Comparison of ENCODE assay signal across 14 cellular contexts in the genomic region with DNA sequence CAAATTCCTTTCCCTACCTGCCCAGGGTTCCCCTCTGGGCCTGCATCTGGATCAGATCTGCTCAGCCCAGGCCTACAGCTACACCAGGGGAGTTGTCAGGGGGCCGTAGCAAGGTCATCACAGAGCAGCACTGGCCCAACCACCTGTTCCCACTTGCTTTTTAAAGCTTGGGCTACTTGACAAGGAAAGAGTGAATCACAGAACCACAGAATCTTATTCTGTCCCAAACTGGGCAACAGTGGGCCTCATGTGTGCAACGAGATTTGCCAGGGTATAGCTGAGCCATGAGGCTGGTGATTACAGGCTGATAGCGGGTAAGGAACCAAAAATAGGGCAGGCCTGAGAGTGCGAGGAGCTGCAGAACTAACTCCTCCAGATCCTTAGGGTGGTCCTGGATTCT.
A peak's percentile ranks its signal among the peaks of the same experiment; 100 is the strongest.
DNase-seq lines count a peak whose midpoint lies in the region; ATAC-seq and TF ChIP-seq lines count a peak whose summit lies in the region.
"Had no signal": no experiment of that assay in that cellular context is flagged by ENCODE, and none has a peak within 500 bp of the region (broad histone marks: within the 10 kb centered on the region; RNA-seq: fewer than 3 reads in every experiment).

No MANE protein-coding gene starts in this region.

- POLR2A ChIA-PET in CD8-positive, alpha-beta memory T cell (lab: Charles Lee): no interaction called here

- no peaks in the 10 kb centered on the region for H3K27me3 ChIP-seq in prostate gland (replicated peaks; ENCODE audit: insufficient read depth)
- no peaks in the 10 kb centered on the region for H3K27me3 ChIP-seq in uterus
- no peaks in the 10 kb centered on the region for H3K27me3 ChIP-seq in CD8-positive, alpha-beta memory T cell (ENCODE audit: insufficient read depth, low read length, poor library complexity, severe bottlenecking)
- H3K27me3 ChIP-seq: pancreas had no signal

- peaks cover 49% of the 10 kb centered on the region for H3K4me1 Mint-ChIP-seq in chondrocyte (ENCODE audit: low read depth)
- H3K4me1 Mint-ChIP-seq in activated naive CD4-positive, alpha-beta T cell treated with anti-CD3 and anti-CD28 coated beads for 36 hours (ENCODE audit: low read depth): no peaks in the 10 kb centered on the region
- no peaks in the 10 kb centered on the region for H3K4me1 Mint-ChIP-seq in CD8-positive, alpha-beta memory T cell

- no peak overlapping the region for H3K4me3 ChIP-seq in prostate gland
- no peak overlapping the region for H3K4me3 ChIP-seq in uterus
- H3K4me3 ChIP-seq in CD8-positive, alpha-beta memory T cell (ENCODE audit: low read length): no peak overlapping the region
- H3K4me3 ChIP-seq: pancreas had no signal

- no peaks in the 10 kb centered on the region for H3K36me3 ChIP-seq in prostate gland
- H3K36me3 ChIP-seq in uterus: no peaks in the 10 kb centered on the region
- H3K36me3 ChIP-seq in CD8-positive, alpha-beta memory T cell (ENCODE audit: insufficient read depth, low read length): no peaks in the 10 kb centered on the region
- H3K36me3 ChIP-seq: pancreas had no signal

- H3K27me3 Mint-ChIP-seq in chondrocyte (ENCODE audit: low read depth): no peaks in the 10 kb centered on the region
- H3K27me3 Mint-ChIP-seq in activated naive CD4-positive, alpha-beta T cell treated with anti-CD3 and anti-CD28 coated beads for 36 hours (ENCODE audit: low read depth): peaks cover 7% of the 10 kb centered on the region
- peaks cover 8 to 18% of the 10 kb centered on the region in 2 donors for H3K27me3 Mint-ChIP-seq in CD8-positive, alpha-beta memory T cell

- H3K9me3 ChIP-seq in prostate gland: no peaks in the 10 kb centered on the region
- no peaks in the 10 kb centered on the region for H3K9me3 ChIP-seq in uterus
- H3K9me3 ChIP-seq in CD8-positive, alpha-beta memory T cell (ENCODE audit: low read length): no peaks in the 10 kb centered on the region
- H3K9me3 ChIP-seq: pancreas had no signal

- no peaks in the 10 kb centered on the region for H3K4me1 ChIP-seq in prostate gland (replicated peaks)
- H3K4me1 ChIP-seq in uterus: peaks cover 7 to 13% of the 10 kb centered on the region in 2 donors
- H3K4me1 ChIP-seq in CD8-positive, alpha-beta memory T cell (ENCODE audit: insufficient read depth, low read length): no peaks in the 10 kb centered on the region
- H3K4me1 ChIP-seq: pancreas had no signal

- ATAC-seq in Right ventricle myocardium inferior: peak; percentile 47
- ATAC-seq in GM18870 (IDR thresholded peaks at IDR 0.05; ENCODE audit: unreplicated experiment): no peak

- CTCF ChIA-PET in activated naive CD4-positive, alpha-beta T cell treated with anti-CD3 and anti-CD28 coated beads for 36 hours (lab: Charles Lee): no interaction called here
- CTCF ChIA-PET in CD8-positive, alpha-beta memory T cell (lab: Charles Lee): no interaction called here

- peaks cover 5% of the 10 kb centered on the region for H3K9me3 Mint-ChIP-seq in chondrocyte (ENCODE audit: low read depth)
- H3K9me3 Mint-ChIP-seq in activated naive CD4-positive, alpha-beta T cell treated with anti-CD3 and anti-CD28 coated beads for 36 hours: no peaks in the 10 kb centered on the region
- peaks cover 0 to 1% (median 0%) of the 10 kb centered on the region in 5 donors for H3K9me3 Mint-ChIP-seq in CD8-positive, alpha-beta memory T cell
- H3K9me3 Mint-ChIP-seq: activated CD4-positive, alpha-beta memory T cell treated with anti-CD3 and anti-CD28 coated beads for 36 hours had no signal

- H3K27ac Mint-ChIP-seq in chondrocyte (ENCODE audit: unreplicated experiment): peak overlapping the region; percentile 84
- no peak overlapping the region for H3K27ac Mint-ChIP-seq in activated naive CD4-positive, alpha-beta T cell treated with anti-CD3 and anti-CD28 coated beads for 36 hours
- no peak overlapping the region for H3K27ac Mint-ChIP-seq in CD8-positive, alpha-beta memory T cell
- H3K27ac Mint-ChIP-seq: activated CD4-positive, alpha-beta memory T cell treated with anti-CD3 and anti-CD28 coated beads for 36 hours had no signal

- H3K36me3 Mint-ChIP-seq in chondrocyte (ENCODE audit: low read depth): peaks cover 4% of the 10 kb centered on the region
- H3K36me3 Mint-ChIP-seq in activated naive CD4-positive, alpha-beta T cell treated with anti-CD3 and anti-CD28 coated beads for 36 hours (ENCODE audit: low read depth): no peaks in the 10 kb centered on the region
- no peaks in the 10 kb centered on the region for H3K36me3 Mint-ChIP-seq in CD8-positive, alpha-beta memory T cell
- H3K36me3 Mint-ChIP-seq: activated CD4-positive, alpha-beta memory T cell treated with anti-CD3 and anti-CD28 coated beads for 36 hours had no signal

- peak overlapping the region; percentile 33 to 38 for H3K27ac ChIP-seq in prostate gland
- H3K27ac ChIP-seq in uterus: peak overlapping the region; percentile 78 to 87
- H3K27ac ChIP-seq in CD8-positive, alpha-beta memory T cell (ENCODE audit: low read depth, low read length): no peak overlapping the region
- H3K27ac ChIP-seq: 22Rv1, pancreas had no signal

- H3K4me3 Mint-ChIP-seq in chondrocyte (ENCODE audit: unreplicated experiment): no peak overlapping the region
- no peak overlapping the region for H3K4me3 Mint-ChIP-seq in activated naive CD4-positive, alpha-beta T cell treated with anti-CD3 and anti-CD28 coated beads for 36 hours
- H3K4me3 Mint-ChIP-seq in CD8-positive, alpha-beta memory T cell: no peak overlapping the region
- H3K4me3 Mint-ChIP-seq: activated CD4-positive, alpha-beta memory T cell treated with anti-CD3 and anti-CD28 coated beads for 36 hours had no signal

- DNase-seq in Right ventricle myocardium inferior (ENCODE audit: missing footprints) (no peak), cardiac septum (ENCODE audit: low spot score) (no peak), chondrocyte (ENCODE audit: low spot score) (no peak), prostate gland (ENCODE audit: low spot score) (no peak), uterus (no peak)
- no peak for DNase-seq in activated naive CD4-positive, alpha-beta T cell treated with anti-CD3 and anti-CD28 coated beads for 36 hours
- no peak for DNase-seq in CD8-positive, alpha-beta memory T cell
- DNase-seq: activated CD4-positive, alpha-beta memory T cell treated with anti-CD3 and anti-CD28 coated beads for 36 hours; effector CD8-positive, alpha-beta T cell; GDM1; pancreas; SIG-M5 had no signal

- intact Hi-C loops in Right ventricle myocardium inferior (cut with DNase I) (no loop called here), cardiac septum (cut with DNase I) (no loop called here), prostate gland (cut with DNase I) (no loop called here), uterus (cut with DNase I; ENCODE audit: low total_unique reads) (no loop called here)
- intact Hi-C loops in activated naive CD4-positive, alpha-beta T cell treated with anti-CD3 and anti-CD28 coated beads for 36 hours (cut with micrococcal nuclease): no loop called here

- TF ChIP-seq CTCF in chondrocyte (IDR thresholded peaks at IDR 0.05) (no peak), prostate gland (IDR thresholded peaks at IDR 0.05) (no peak), uterus (IDR thresholded peaks at IDR 0.05) (no peak)

- no peak for TF ChIP-seq POLR2A in prostate gland (IDR thresholded peaks at IDR 0.05)
- TF ChIP-seq POLR2A in uterus (IDR thresholded peaks at IDR 0.05): no peak

- 80% methylated on average over 4 of the region's 4 CpGs for WGBS in prostate gland
